16 cellular contexts compared by ENCODE assay signal in the genomic region with DNA sequence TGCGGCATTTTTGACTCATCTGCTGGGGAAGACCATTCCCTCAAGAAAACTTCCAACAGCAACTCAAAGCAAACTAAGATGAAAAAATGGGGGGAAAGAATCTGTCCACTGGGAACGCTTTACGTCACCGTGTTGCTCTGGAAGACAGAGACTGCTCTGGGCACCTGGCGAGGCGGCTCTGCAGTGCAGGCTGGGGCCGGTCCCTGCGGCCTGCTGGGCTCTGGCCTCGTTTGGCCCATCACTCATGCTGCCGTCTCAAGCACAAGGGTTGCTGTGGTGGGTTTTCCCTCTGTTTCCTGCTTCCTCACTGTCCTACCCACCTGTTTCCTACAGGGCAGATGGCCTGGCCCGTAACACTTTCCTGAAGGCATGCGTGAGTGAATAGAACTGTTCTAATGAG.
DNase-seq lines count a peak whose midpoint lies in the region; ATAC-seq, FAIRE-seq and TF ChIP-seq lines count a peak whose summit lies in the region.
"Had no signal": no experiment of that assay in that cellular context is flagged by ENCODE, and none has a peak within 500 bp of the region (broad histone marks: within the 10 kb centered on the region; RNA-seq: fewer than 3 reads in every experiment).

No MANE protein-coding gene starts in this region.

- H3K9me3 Mint-ChIP-seq in GM23338 (no peaks in the 10 kb centered on the region; the same call in 2 of the 3 replicates), astrocyte (ENCODE audit: unreplicated experiment) (peaks cover 3% of the 10 kb centered on the region)
- H3K9me3 Mint-ChIP-seq in activated naive CD4-positive, alpha-beta T cell treated with anti-CD3 and anti-CD28 coated beads for 36 hours: no peaks in the 10 kb centered on the region
- H3K9me3 Mint-ChIP-seq: CD4-positive, CD25-positive, alpha-beta regulatory T cell had no signal

- no peak for FAIRE-seq in astrocyte (lab: Jason Lieb, UNC)

- H3K4me1 Mint-ChIP-seq in GM23338 (peaks cover 11% of the 10 kb centered on the region), astrocyte (ENCODE audit: low read depth, unreplicated experiment) (peaks cover 11% of the 10 kb centered on the region)
- H3K4me1 Mint-ChIP-seq in activated naive CD4-positive, alpha-beta T cell treated with anti-CD3 and anti-CD28 coated beads for 36 hours (ENCODE audit: low read depth): peaks cover 2% of the 10 kb centered on the region

- no peak overlapping the region for H3K4me3 ChIP-seq in BLaER1 treated with 17β-estradiol and CSF1 and Interleukin-3, amounts not matched to agents 10 nM and 100 nM
- H3K4me3 ChIP-seq in GM23338: peak overlapping the region; percentile 63; the same call in 1 of the 2 replicates
- H3K4me3 ChIP-seq in astrocyte (ENCODE audit: insufficient read depth, low read depth, low read length): no peak overlapping the region
- H3K4me3 ChIP-seq in mammary epithelial cell (replicated peaks in 1 of 3; ENCODE audit: insufficient read depth in 1 of 3, low read depth in 2 of 3, low read length in 3 of 3): no peak overlapping the region

- H4K20me1 ChIP-seq in BLaER1 treated with 17β-estradiol and CSF1 and Interleukin-3, amounts not matched to agents 10 nM and 100 nM: peaks cover 11 to 31% (median 17%) of the 10 kb centered on the region in 11 experiments; a peak in 18 of 22 replicates
- H4K20me1 ChIP-seq in GM23338 (replicated peaks; ENCODE audit: insufficient read depth) (no peaks in the 10 kb centered on the region), astrocyte (ENCODE audit: insufficient read depth, low read length) (peaks cover 71% of the 10 kb centered on the region), mammary epithelial cell (ENCODE audit: insufficient read depth, low read length) (no peaks in the 10 kb centered on the region)

- H3K36me3 Mint-ChIP-seq in GM23338 (ENCODE audit: low read depth) (peaks cover 46% of the 10 kb centered on the region), astrocyte (ENCODE audit: low read depth, unreplicated experiment) (peaks cover 38% of the 10 kb centered on the region)
- peaks cover 3% of the 10 kb centered on the region for H3K36me3 Mint-ChIP-seq in activated naive CD4-positive, alpha-beta T cell treated with anti-CD3 and anti-CD28 coated beads for 36 hours (ENCODE audit: low read depth)

- H3K9me2 ChIP-seq in GM23338 (ENCODE audit: insufficient read depth): no peaks in the 10 kb centered on the region

- no peak overlapping the region for H3K9ac ChIP-seq in BLaER1 treated with 17β-estradiol and CSF1 and Interleukin-3, amounts not matched to agents 10 nM and 100 nM
- H3K9ac ChIP-seq in astrocyte (ENCODE audit: low read length) (no peak overlapping the region), mammary epithelial cell (ENCODE audit: insufficient read depth, low read length) (no peak overlapping the region)

- H3K27me3 Mint-ChIP-seq in GM23338 (ENCODE audit: insufficient read depth, low read depth, poor library complexity) (peaks cover 13% of the 10 kb centered on the region), astrocyte (ENCODE audit: low read depth, unreplicated experiment) (no peaks in the 10 kb centered on the region)
- H3K27me3 Mint-ChIP-seq in activated naive CD4-positive, alpha-beta T cell treated with anti-CD3 and anti-CD28 coated beads for 36 hours (ENCODE audit: low read depth): no peaks in the 10 kb centered on the region
- H3K27me3 Mint-ChIP-seq: CD4-positive, CD25-positive, alpha-beta regulatory T cell had no signal

- peaks cover 25 to 44% (median 32%) of the 10 kb centered on the region in 10 experiments for H3K4me1 ChIP-seq in BLaER1 treated with 17β-estradiol and CSF1 and Interleukin-3, amounts not matched to agents 10 nM and 100 nM
- peaks cover 4% of the 10 kb centered on the region; the same call in 1 of the 2 replicates for H3K4me1 ChIP-seq in GM23338 (ENCODE audit: insufficient read depth)
- H3K4me1 ChIP-seq in astrocyte (ENCODE audit: insufficient read depth, low read length): peaks cover 11% of the 10 kb centered on the region
- no peaks in the 10 kb centered on the region for H3K4me1 ChIP-seq in mammary epithelial cell (ENCODE audit: insufficient read depth, low read length)

- CTCF ChIA-PET in activated naive CD4-positive, alpha-beta T cell treated with anti-CD3 and anti-CD28 coated beads for 36 hours (lab: Charles Lee): no interaction called here
- CTCF ChIA-PET in mammary epithelial cell (lab: Charles Lee; ENCODE audit: low non-redundant PET): no interaction called here

- H3F3A ChIP-seq in GM23338 (replicated peaks; ENCODE audit: low read depth): 0 out of 2 replicates have a peak, but pooled peaks cover 5% of the 10 kb centered on the region

- H3K27ac Mint-ChIP-seq in GM23338: no peak overlapping the region
- H3K27ac Mint-ChIP-seq in astrocyte (ENCODE audit: unreplicated experiment): peak overlapping the region; percentile 79
- H3K27ac Mint-ChIP-seq in activated naive CD4-positive, alpha-beta T cell treated with anti-CD3 and anti-CD28 coated beads for 36 hours: no peak overlapping the region

- TF ChIP-seq CTCF in GM23338 (conservative IDR thresholded peaks at IDR 0.05; ENCODE audit: low read depth in 2 of 2) (no peak), astrocyte (IDR thresholded peaks at IDR 0.05; ENCODE audit: insufficient read depth, low read depth, low read length) (no peak), mammary epithelial cell (conservative IDR thresholded peaks at IDR 0.05 in 1 of 2, IDR thresholded peaks at IDR 0.05 in 1 of 2; ENCODE audit: extremely low read depth in 1 of 2, insufficient read depth in 1 of 2, low read depth in 1 of 2, low read length in 2 of 2) (no peak)

- H3K4me3 Mint-ChIP-seq in GM23338 (peak overlapping the region; percentile 65), astrocyte (ENCODE audit: unreplicated experiment) (no peak overlapping the region)
- no peak overlapping the region for H3K4me3 Mint-ChIP-seq in activated naive CD4-positive, alpha-beta T cell treated with anti-CD3 and anti-CD28 coated beads for 36 hours
- H3K4me3 Mint-ChIP-seq: CD4-positive, CD25-positive, alpha-beta regulatory T cell had no signal

- in situ Hi-C loops in mammary epithelial cell (cut with MboI; ENCODE audit: low sequenced_read_pairs in 2 of 2): no loop called here

- peak; percentile 28 for DNase-seq in GM23338 (ENCODE audit: low spot score)
- DNase-seq in astrocyte (ENCODE audit: low read depth): no peak
- peak; percentile 52 for DNase-seq in islet precursor cell
- no peak for DNase-seq in activated naive CD4-positive, alpha-beta T cell treated with anti-CD3 and anti-CD28 coated beads for 36 hours
- no peak for DNase-seq in mammary epithelial cell
- DNase-seq: CD4-positive, CD25-positive, alpha-beta regulatory T cell; DMS53; IMR-90; MV-4-11; NCI-H146; NCI-H2081 treated with DMSO at 0.1 percent for 48 hours; NCI-H524; SHP77 treated with DMSO at 0.1 percent for 48 hours had no signal

- peak overlapping the region in 3 of 11 experiments; percentile 4 to 32 (median 12); a peak in 3 of 22 replicates for H3K27ac ChIP-seq in BLaER1 treated with 17β-estradiol and CSF1 and Interleukin-3, amounts not matched to agents 10 nM and 100 nM
- H3K27ac ChIP-seq in GM23338 (ENCODE audit: low read depth) (no peak overlapping the region), astrocyte (ENCODE audit: low read depth, low read length) (no peak overlapping the region), mammary epithelial cell (ENCODE audit: insufficient read depth, low read depth, low read length) (no peak overlapping the region)

- H3K79me2 ChIP-seq in GM23338 (replicated peaks; ENCODE audit: insufficient read depth) (no peaks in the 10 kb centered on the region), astrocyte (ENCODE audit: insufficient read depth, low read length) (peaks cover 57% of the 10 kb centered on the region), mammary epithelial cell (ENCODE audit: insufficient read depth, low read length) (no peaks in the 10 kb centered on the region)

- H3K4me2 ChIP-seq in BLaER1 treated with 17β-estradiol and CSF1 and Interleukin-3, amounts not matched to agents 10 nM and 100 nM: peak overlapping the region in 10 of 11 experiments; percentile 24 to 74 (median 60); a peak in 16 of 22 replicates
- H3K4me2 ChIP-seq in GM23338 (peak overlapping the region; percentile 82), astrocyte (ENCODE audit: low read length) (no peak overlapping the region), mammary epithelial cell (ENCODE audit: insufficient read depth, low read depth, low read length) (no peak overlapping the region)

- dilution Hi-C loops in mammary epithelial cell (cut with HindIII; ENCODE audit: low sequenced_read_pairs): no loop called here

- H3K9me3 ChIP-seq in BLaER1 treated with 17β-estradiol and CSF1 and Interleukin-3, amounts not matched to agents 10 nM and 100 nM (replicated peaks in 1 of 11): peaks cover 0 to 24% (median 6%) of the 10 kb centered on the region in 11 experiments; a peak in 11 of 22 replicates
- no peaks in the 10 kb centered on the region for H3K9me3 ChIP-seq in astrocyte (ENCODE audit: insufficient read depth, low read depth, low read length)
- no peaks in the 10 kb centered on the region for H3K9me3 ChIP-seq in mammary epithelial cell (replicated peaks; ENCODE audit: insufficient read depth, low read length)

- WGBS in mammary epithelial cell (ENCODE audit: low coverage, missing lambda C conversion rate): 98% methylated on average over 11 of the region's 12 CpGs

- ATAC-seq in GM23338 (peak; percentile 51), HG03460 (IDR thresholded peaks at IDR 0.05; ENCODE audit: unreplicated experiment) (no peak), HG02571 (IDR thresholded peaks at IDR 0.05; ENCODE audit: unreplicated experiment) (no peak)

- BruUV-seq in mammary epithelial cell (replicated peaks; lab: Mats Ljungman, UMichigan): no TSS peak

- H3K27me3 ChIP-seq in BLaER1 treated with 17β-estradiol and CSF1 and Interleukin-3, amounts not matched to agents 10 nM and 100 nM: no peaks in the 10 kb centered on the region
- H3K27me3 ChIP-seq in GM23338 (ENCODE audit: insufficient read depth): 0 out of 2 replicates have a peak, but pooled peaks cover 5% of the 10 kb centered on the region
- H3K27me3 ChIP-seq in astrocyte (ENCODE audit: insufficient read depth, low read length): no peaks in the 10 kb centered on the region
- no peaks in the 10 kb centered on the region for H3K27me3 ChIP-seq in mammary epithelial cell (ENCODE audit: insufficient read depth, low read length)

- intact Hi-C loops in activated naive CD4-positive, alpha-beta T cell treated with anti-CD3 and anti-CD28 coated beads for 36 hours (cut with micrococcal nuclease): no loop called here
- intact Hi-C loops in mammary epithelial cell (cut with micrococcal nuclease): no loop called here

- peaks cover 81 to 99% (median 95%) of the 10 kb centered on the region in 11 experiments for H3K36me3 ChIP-seq in BLaER1 treated with 17β-estradiol and CSF1 and Interleukin-3, amounts not matched to agents 10 nM and 100 nM
- H3K36me3 ChIP-seq in GM23338 (ENCODE audit: insufficient read depth) (peaks cover 15% of the 10 kb centered on the region), astrocyte (ENCODE audit: insufficient read depth, low read length) (peaks cover 83% of the 10 kb centered on the region), mammary epithelial cell (ENCODE audit: insufficient read depth, low read length) (peaks cover 38% of the 10 kb centered on the region)

- H2AFZ ChIP-seq in GM23338: no peak overlapping the region
- H2AFZ ChIP-seq in astrocyte (ENCODE audit: low read depth, low read length): no peak overlapping the region
- H2AFZ ChIP-seq in mammary epithelial cell (ENCODE audit: low read depth, low read length): no peak overlapping the region

Comparison
In these comparisons a context has a peak if more than half of its experiments do, and no peak if none do; other contexts are left out.
1. H3K4me2 ChIP-seq: peak in BLaER1 treated with 17β-estradiol and CSF1 and Interleukin-3, amounts not matched to agents 10 nM and 100 nM (10 of 11) and GM23338 (single experiment); none in astrocyte (single experiment) and mammary epithelial cell (single experiment).
2. DNase-seq: peak in GM23338 (single experiment) and islet precursor cell (single experiment); none in astrocyte (single experiment), activated naive CD4-positive, alpha-beta T cell treated with anti-CD3 and anti-CD28 coated beads for 36 hours (single experiment) and mammary epithelial cell (single experiment).